ENCODE assay signal across 8 cellular contexts in the genomic region with DNA sequence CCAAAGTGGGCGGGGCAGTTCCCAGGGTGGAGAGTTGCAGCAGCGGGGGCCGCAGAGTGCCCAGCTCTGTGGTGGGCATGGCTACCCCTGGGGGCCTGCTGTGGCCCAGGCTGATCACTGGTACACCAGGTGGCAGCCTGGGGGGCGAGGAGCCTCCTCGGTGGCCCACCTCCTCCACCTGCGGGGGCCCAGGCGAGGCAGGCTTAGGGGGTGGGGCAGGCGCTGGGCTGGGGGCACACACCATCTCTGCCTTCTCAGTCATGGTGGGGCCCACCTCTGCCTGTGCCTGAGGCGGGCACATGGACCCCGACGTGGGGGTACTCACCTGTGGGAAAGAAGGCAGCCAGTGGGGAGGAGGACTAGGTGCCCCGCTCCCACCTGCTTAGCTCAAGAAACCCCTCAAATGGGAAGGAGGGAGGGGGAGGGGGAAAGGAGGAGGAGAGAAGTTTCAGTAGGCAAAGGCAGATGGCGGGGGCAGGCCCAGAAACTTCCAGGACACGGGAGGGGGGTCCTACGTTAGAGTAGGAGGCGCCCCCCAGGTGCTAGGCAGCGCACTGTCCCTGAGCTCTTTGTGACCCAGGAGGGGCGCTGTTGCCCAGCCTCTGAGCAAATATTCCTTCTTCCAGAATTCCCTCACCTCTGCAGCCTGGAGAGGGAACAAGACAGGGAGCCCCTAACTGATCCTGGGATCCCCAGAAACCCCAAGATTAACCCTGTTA. TPM values are rescaled to one million over a fixed set of nuclear protein-coding genes. Genes with fewer than 3 reads are reported as not detected.
DNase-seq lines count a peak whose midpoint lies in the region; ATAC-seq and TF ChIP-seq lines count a peak whose summit lies in the region.

No MANE protein-coding gene starts in this region.

- peak; percentile 11 for DNase-seq in COLO668 (lab: John Stamatoyannopoulos, UW; ENCODE audit: unreplicated experiment)
- no peak for DNase-seq in colonic mucosa
- no peak for DNase-seq in neuronal stem cell (ENCODE audit: low spot score)
- no peak for DNase-seq in islet precursor cell
- no peak for DNase-seq in epidermal melanocyte (ENCODE audit: insufficient read length, low spot score)

- peak overlapping the region; percentile 100 for H3K9ac ChIP-seq in Loucy (ENCODE audit: low read depth, low read length, poor library complexity, severe bottlenecking)
- H3K9ac ChIP-seq in colonic mucosa (ENCODE audit: low read depth in 2 of 2, low read length in 2 of 2) = peak overlapping the region; percentile 2 to 21
- peak overlapping the region; percentile 50 for H3K9ac ChIP-seq in neuronal stem cell (ENCODE audit: low read depth, low read length, poor library complexity)

- H3K9me2 ChIP-seq in Loucy (replicated peaks; ENCODE audit: low read depth, low read length) = no peaks in the 10 kb centered on the region

- H3K79me1 ChIP-seq in neuronal stem cell (ENCODE audit: low read depth, low read length) = no peaks in the 10 kb centered on the region

- peak overlapping the region; percentile 94 for H3K4me3 ChIP-seq in Loucy (ENCODE audit: low read length, poor library complexity, severe bottlenecking)
- peak overlapping the region; percentile 52 for H3K4me3 ChIP-seq in colonic mucosa
- H3K4me3 ChIP-seq in neuronal stem cell (ENCODE audit: low read length in 2 of 2) = no peak overlapping the region

- WGBS in neuronal stem cell (ENCODE audit: extremely low coverage in 2 of 2, insufficient read length in 2 of 2, insufficient replicate concordance in 1 of 2), 2 donors = no CpG with 5 or more reads among the region's 18 CpGs

- H3K4me1 ChIP-seq in Loucy (ENCODE audit: insufficient read depth, low read length, poor library complexity, severe bottlenecking) (peaks cover 23% of the 10 kb centered on the region), colonic mucosa (peaks cover 16% of the 10 kb centered on the region), neuronal stem cell (ENCODE audit: control insufficient read depth in 2 of 2, insufficient read depth in 1 of 2, low read depth in 1 of 2, low read length in 2 of 2) (peaks cover 4 to 12% of the 10 kb centered on the region in 2 donors)

- H3K18ac ChIP-seq in neuronal stem cell (ENCODE audit: low read length) = no peak overlapping the region

- no peak overlapping the region for H4K91ac ChIP-seq in neuronal stem cell (ENCODE audit: low read depth, low read length, poor library complexity)

- peaks cover 31% of the 10 kb centered on the region for H3F3A ChIP-seq in Loucy (ENCODE audit: low read depth)

- H3K27me3 ChIP-seq in Loucy (ENCODE audit: insufficient read depth, low read length, poor library complexity, severe bottlenecking) (peaks cover 39% of the 10 kb centered on the region), colonic mucosa (no peaks in the 10 kb centered on the region), neuronal stem cell (ENCODE audit: control insufficient read depth in 3 of 3, insufficient read depth in 3 of 3, low read depth in 1 of 3, low read length in 3 of 3) (peaks cover 25 to 60% (median 58%) of the 10 kb centered on the region in 3 experiments)

- no peak overlapping the region for H3K4ac ChIP-seq in neuronal stem cell (ENCODE audit: low read length)

- H3K27ac ChIP-seq in colonic mucosa = no peak overlapping the region
- H3K27ac ChIP-seq in neuronal stem cell (replicated peaks; ENCODE audit: low read length) = no peak overlapping the region

- no peak for ATAC-seq in activated CD4-positive, CD25-positive, alpha-beta regulatory T cell treated with anti-CD3 and anti-CD28 coated beads, Interleukin-2, amount 50 U/mL, for 24 hours
- no peak for ATAC-seq in HG03460 (IDR thresholded peaks at IDR 0.05; ENCODE audit: unreplicated experiment)

- intact Hi-C loops in colonic mucosa (cut with DNase I) = no loop called here

- H2BK15ac ChIP-seq in neuronal stem cell (ENCODE audit: low read length) = peak overlapping the region; percentile 71

- H2AK5ac ChIP-seq in neuronal stem cell (ENCODE audit: low read depth, low read length) = peak overlapping the region; percentile 75

- peaks cover 84% of the 10 kb centered on the region for H3K79me2 ChIP-seq in Loucy (ENCODE audit: insufficient read depth, low read length)

- no peak overlapping the region for H2BK5ac ChIP-seq in neuronal stem cell (ENCODE audit: low read length)

- peak overlapping the region; percentile 58 for H2BK12ac ChIP-seq in neuronal stem cell (ENCODE audit: low read length)

- H3K36me3 ChIP-seq in Loucy (ENCODE audit: insufficient read depth, low read length) (peaks cover 30% of the 10 kb centered on the region), colonic mucosa (no peaks in the 10 kb centered on the region), neuronal stem cell (replicated peaks in 1 of 2; ENCODE audit: control insufficient read depth in 2 of 2, insufficient read depth in 2 of 2, low read length in 2 of 2) (peaks cover 3 to 8% of the 10 kb centered on the region in 2 donors)

- peak overlapping the region; percentile 67 for H2BK120ac ChIP-seq in neuronal stem cell (ENCODE audit: low read depth, low read length)

- H3K9me3 ChIP-seq in Loucy (ENCODE audit: insufficient read depth, low read depth, low read length) (no peaks in the 10 kb centered on the region), colonic mucosa (no peaks in the 10 kb centered on the region), neuronal stem cell (replicated peaks in 1 of 2; ENCODE audit: control insufficient read depth in 2 of 2, insufficient read depth in 1 of 2, low read depth in 1 of 2, low read length in 2 of 2) (peaks cover 8 to 9% of the 10 kb centered on the region in 2 donors)

- H3K4me2 ChIP-seq in Loucy (ENCODE audit: low read depth, low read length, poor library complexity, severe bottlenecking) (peak overlapping the region; percentile 93), neuronal stem cell (ENCODE audit: insufficient read depth, low read length, poor library complexity, severe bottlenecking) (no peak overlapping the region)

- no peak overlapping the region for H3K14ac ChIP-seq in neuronal stem cell (ENCODE audit: low read length)

- TF ChIP-seq CTCF in Loucy (conservative IDR thresholded peaks at IDR 0.05; ENCODE audit: low read length) = peak; percentile 84
- TF ChIP-seq CTCF in colonic mucosa (IDR thresholded peaks at IDR 0.05) = no peak

- no peak overlapping the region for H2AFZ ChIP-seq in Loucy (ENCODE audit: low read length)
- H2AFZ ChIP-seq in neuronal stem cell (ENCODE audit: low read length) = no peak overlapping the region

- no peak overlapping the region for H4K8ac ChIP-seq in neuronal stem cell (ENCODE audit: low read depth, low read length)

- peaks cover 59% of the 10 kb centered on the region for H4K20me1 ChIP-seq in Loucy (ENCODE audit: insufficient read depth, low read length, poor library complexity, severe bottlenecking)

- no peak overlapping the region for H3K23ac ChIP-seq in neuronal stem cell (ENCODE audit: low read depth, low read length, poor library complexity)

RNA-seq across cellular contexts. Expression of a gene that starts 1.6 kb away (rescaled TPM):
- total RNA-seq in colonic mucosa = 1 to 10 TPM; 3.6 to 4.5 TPM
- 1.1 TPM for polyA plus RNA-seq in neuronal stem cell (2013, experiment 1 of 2)
- polyA plus RNA-seq in neuronal stem cell (2013, experiment 2 of 2) = 1.1 TPM

RNA-seq across cellular contexts. Expression of a gene that starts 15.5 kb away (rescaled TPM):
- 10 to 100 TPM; 17.5 to 40.1 TPM for total RNA-seq in colonic mucosa
- polyA plus RNA-seq in neuronal stem cell (2013, experiment 1 of 2) = 22.9 TPM
- 24.4 TPM for polyA plus RNA-seq in neuronal stem cell (2013, experiment 2 of 2)

RNA-seq across cellular contexts. Expression of a gene that starts 17.0 kb away (rescaled TPM):
- 100 to 1,000 TPM in 1 of 2 donors, 10 to 100 TPM in 1; 56.7 to 119 TPM for total RNA-seq in colonic mucosa
- 123 TPM for polyA plus RNA-seq in neuronal stem cell (2013, experiment 1 of 2)
- 121 TPM for polyA plus RNA-seq in neuronal stem cell (2013, experiment 2 of 2)

RNA-seq across cellular contexts. Expression of a gene that starts 49.1 kb away (rescaled TPM):
- 10 to 100 TPM; 51.0 to 78.2 TPM for total RNA-seq in colonic mucosa
- 35.3 TPM for polyA plus RNA-seq in neuronal stem cell (2013, experiment 1 of 2)
- polyA plus RNA-seq in neuronal stem cell (2013, experiment 2 of 2) = 33.1 TPM

RNA-seq across cellular contexts. Expression of a gene that starts 49.2 kb away (rescaled TPM):
- total RNA-seq in colonic mucosa = 100 to 1,000 TPM in 1 of 2 donors, 10 to 100 TPM in 1; 83.4 to 116 TPM
- polyA plus RNA-seq in neuronal stem cell (2013, experiment 1 of 2) = 64.6 TPM
- 64.5 TPM for polyA plus RNA-seq in neuronal stem cell (2013, experiment 2 of 2)

Comparison
In these comparisons a context has a peak if more than half of its experiments do, and no peak if none do; other contexts are left out.
1. H3K4me3 ChIP-seq: peak in Loucy (single experiment) and colonic mucosa (single experiment); none in neuronal stem cell (0 of 2).
2. H3K9ac ChIP-seq: peak in every context shown above with its lines; median percentile 100 in Loucy; 50 in neuronal stem cell; 12 in colonic mucosa.